8 cellular contexts compared by ENCODE assay signal in the genomic region with DNA sequence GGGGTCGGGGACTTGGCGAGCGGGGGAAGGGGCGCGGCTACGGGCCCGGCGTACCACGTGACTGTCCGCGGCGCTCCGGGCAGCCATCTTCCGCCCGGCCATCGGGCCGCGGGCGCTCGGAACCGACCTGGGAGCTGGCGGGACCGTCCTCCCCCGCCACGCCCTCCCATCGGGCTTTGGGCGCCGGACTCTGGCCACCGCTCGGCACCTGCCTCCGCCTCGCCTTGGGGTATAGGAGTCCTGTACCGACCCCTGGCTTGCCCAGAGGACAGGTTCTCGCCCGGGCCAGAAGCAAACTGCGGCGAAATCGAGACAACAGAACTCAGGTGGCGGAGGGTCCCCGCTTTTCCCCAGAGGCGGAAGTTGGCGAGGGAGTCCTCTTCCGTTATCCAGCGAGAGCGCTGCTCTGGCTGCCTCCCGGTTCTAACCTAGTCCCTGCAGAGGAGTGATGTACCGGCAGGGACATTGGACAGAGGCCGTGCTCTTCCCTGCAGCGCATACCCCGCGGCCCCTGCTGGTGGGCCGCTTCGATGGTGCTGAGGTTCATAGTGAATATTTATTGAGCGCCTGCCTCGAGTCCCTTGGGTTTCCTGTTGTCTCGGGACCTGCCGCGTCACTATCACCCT. TPM values are rescaled to one million over a fixed set of nuclear protein-coding genes. Genes with fewer than 3 reads are reported as not detected.
A peak's percentile ranks its signal among the peaks of the same experiment; 100 is the strongest.
DNase-seq lines count a peak whose midpoint lies in the region; ATAC-seq and TF ChIP-seq lines count a peak whose summit lies in the region.

No MANE protein-coding gene starts in this region.

- TF ChIP-seq CTCF in AG10803 (conservative IDR thresholded peaks at IDR 0.05; ENCODE audit: low read length): peak; percentile 70

- intact Hi-C loops in left colon (cut with DNase I, micrococcal nuclease): loop anchor here in 1 of 2 donors (5.0 to 10.0 kb wide), 2 partner anchors 63 to 200 kb away; no protein-coding TSS in a partner anchor

- H3K4me3 ChIP-seq in AG10803 (ENCODE audit: low read length): peak overlapping the region; percentile 88

- peak overlapping the region; percentile 100 for H3K27ac ChIP-seq in cingulate gyrus (ENCODE audit: low read depth, low read length)

- ATAC-seq in GM18520 (IDR thresholded peaks at IDR 0.05; ENCODE audit: unreplicated experiment) (peak; percentile 29), HG03025 (IDR thresholded peaks at IDR 0.05; ENCODE audit: low FRiP score, unreplicated experiment) (peak; percentile 42), left colon (peak; percentile 73)

- DNase-seq in AG10803 (ENCODE audit: low read depth): peak; percentile 68
- peak; percentile 48 for DNase-seq in NCI-H2171 (lab: John Stamatoyannopoulos, UW)
- DNase-seq in activated CD4-positive, alpha-beta T cell treated with anti-CD3 and anti-CD28 coated beads for 24 hours (ENCODE audit: low read depth in 2 of 2): peak; percentile 38 to 40
- peak; percentile 80 to 87 for DNase-seq in left colon
- DNase-seq in stimulated activated CD4-positive, alpha-beta T cell treated with anti-CD3 and anti-CD28 coated beads, Interleukin-4, amount 100 ng/mL, for 24 hours: peak; percentile 62

RNA-seq across cellular contexts. Expression of gene SGMS1, which starts 1.2 kb away (rescaled TPM):
- total RNA-seq in left colon: 10 to 100 TPM; 17.8 to 20.8 TPM

Comparison
In these comparisons a context has a peak if more than half of its experiments do, and no peak if none do; other contexts are left out.
1. Peak in every context shown above with its lines: DNase-seq, ATAC-seq, H3K4me3 ChIP-seq and H3K27ac ChIP-seq.